11 cellular contexts compared by ENCODE assay signal in genomic region chr2:40251146-40251545, GRCh38.
A peak's percentile ranks its signal among the peaks of the same experiment; 100 is the strongest.
DNase-seq lines count a peak whose midpoint lies in the region; ATAC-seq and TF ChIP-seq lines count a peak whose summit lies in the region.
"Had no signal": no experiment of that assay in that cellular context is flagged by ENCODE, and none has a peak within 500 bp of the region (broad histone marks: within the 10 kb centered on the region; RNA-seq: fewer than 3 reads in every experiment).

No MANE protein-coding gene starts in this region.

- no peaks in the 10 kb centered on the region for H3K27me3 ChIP-seq in kidney epithelial cell (ENCODE audit: control insufficient read depth, insufficient read depth, low read length)
- H3K27me3 ChIP-seq: upper lobe of left lung had no signal

- in situ Hi-C loops in Caki2 (cut with HindIII; ENCODE audit: low pct_unique_long_range_greater_than_20kb, low sequenced_read_pairs) (no loop called here), GM13976 (cut with MboI; ENCODE audit: low sequenced_read_pairs, unreplicated experiment) (no loop called here)

- ATAC-seq in HG02759 (IDR thresholded peaks at IDR 0.05; ENCODE audit: unreplicated experiment) (no peak), HG03442 (IDR thresholded peaks at IDR 0.05; ENCODE audit: unreplicated experiment) (no peak)

- H3K4me3 ChIP-seq in kidney epithelial cell (ENCODE audit: low read depth, low read length) = no peak overlapping the region
- H3K4me3 ChIP-seq: upper lobe of left lung had no signal

- H3K36me3 ChIP-seq in kidney epithelial cell (ENCODE audit: control insufficient read depth, insufficient read depth, low read length) = no peaks in the 10 kb centered on the region
- H3K36me3 ChIP-seq: upper lobe of left lung had no signal

- DNase-seq in Caki2 (ENCODE audit: low read depth) (peak; percentile 7), NCI-H1417 (lab: John Stamatoyannopoulos, UW) (peak; percentile 75 to 95 (median 90)), NCI-H748 (lab: John Stamatoyannopoulos, UW; ENCODE audit: unreplicated experiment) (peak; percentile 95), kidney epithelial cell (ENCODE audit: low read depth) (peak; percentile 12), GM13976 (ENCODE audit: low spot score) (no peak), GM03348 (ENCODE audit: low spot score) (no peak)
- DNase-seq: activated CD8-positive, alpha-beta memory T cell treated with anti-CD3 and anti-CD28 coated beads, Interleukin-2, amount 50 U/mL, for 4 hours; NCI-H1694; upper lobe of left lung had no signal

- TF ChIP-seq CTCF in kidney epithelial cell (IDR thresholded peaks at IDR 0.05; ENCODE audit: insufficient read depth, low read length, poor library complexity, severe bottlenecking) (no peak), GM13976 (IDR thresholded peaks at IDR 0.05; ENCODE audit: borderline replicate concordance, control extremely low read depth, extremely low read depth, insufficient read depth, missing control alignments) (no peak)

Comparison
In these comparisons a context has a peak if more than half of its experiments do, and no peak if none do; other contexts are left out.
1. DNase-seq: peak in Caki2 (single experiment), NCI-H1417 (3 of 3), NCI-H748 (single experiment) and kidney epithelial cell (single experiment); none in GM13976 (single experiment) and GM03348 (single experiment).